Comparison of ENCODE assay signal across 1 cellular context in the genomic region with DNA sequence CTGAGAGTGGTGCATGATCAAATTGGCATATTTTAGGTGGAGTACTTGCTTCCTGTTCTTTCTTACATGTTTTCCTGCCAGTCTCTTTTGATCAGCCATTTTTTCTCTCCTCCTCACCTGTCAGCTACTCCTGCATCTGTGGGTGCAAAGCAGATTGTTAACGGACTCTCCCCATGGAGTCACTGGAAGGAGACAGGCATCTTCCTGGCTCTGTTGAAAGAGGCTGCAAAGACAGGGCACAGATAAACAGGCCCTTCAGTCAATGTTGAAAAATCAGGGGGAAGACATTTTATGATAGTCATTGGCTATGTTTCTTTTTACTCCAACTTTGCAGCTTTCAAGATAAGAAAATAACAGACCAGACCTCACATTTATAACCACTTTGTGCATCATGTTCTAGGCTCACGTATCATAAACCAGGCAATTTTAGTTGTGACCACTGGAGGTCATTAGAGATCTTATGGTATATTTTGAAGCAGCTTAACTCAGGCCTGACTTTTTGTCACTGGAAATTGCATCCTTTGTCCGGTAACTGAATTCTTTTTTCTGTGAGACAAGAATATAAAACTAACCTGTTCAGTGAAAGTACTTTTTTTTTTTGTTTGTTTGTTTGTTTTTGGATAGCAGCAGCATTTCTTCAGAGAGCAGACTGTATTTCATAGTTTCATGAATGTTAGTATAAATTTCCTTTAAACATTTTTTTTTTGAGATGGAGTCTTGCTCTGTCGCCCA.
TF ChIP-seq lines count a peak whose summit lies in the region.

No MANE protein-coding gene starts in this region.

TF ChIP-seq in HepG2, 621 proteins besides CTCF, POLR2A, EP300 and RAD21 (continues in another document):
- no peak for TF ChIP-seq ZNF124 (CRISPR knock-in tag; IDR thresholded peaks at IDR 0.05)
- TF ChIP-seq ZNF335 (CRISPR knock-in tag; IDR thresholded peaks at IDR 0.05): no peak
- TF ChIP-seq ZNF136 (CRISPR knock-in tag; IDR thresholded peaks at IDR 0.05; ENCODE audit: low read depth): no peak
- TF ChIP-seq, protein P1, sequence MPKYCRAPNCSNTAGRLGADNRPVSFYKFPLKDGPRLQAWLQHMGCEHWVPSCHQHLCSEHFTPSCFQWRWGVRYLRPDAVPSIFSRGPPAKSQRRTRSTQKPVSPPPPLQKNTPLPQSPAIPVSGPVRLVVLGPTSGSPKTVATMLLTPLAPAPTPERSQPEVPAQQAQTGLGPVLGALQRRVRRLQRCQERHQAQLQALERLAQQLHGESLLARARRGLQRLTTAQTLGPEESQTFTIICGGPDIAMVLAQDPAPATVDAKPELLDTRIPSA (CRISPR knock-in tag; IDR thresholded peaks at IDR 0.05; ENCODE audit: borderline replicate concordance): no peak
- TF ChIP-seq ERF (CRISPR knock-in tag; IDR thresholded peaks at IDR 0.05): 0 out of 2 replicates have a peak, but pooled peaks have one; percentile 12
- TF ChIP-seq, protein P2, sequence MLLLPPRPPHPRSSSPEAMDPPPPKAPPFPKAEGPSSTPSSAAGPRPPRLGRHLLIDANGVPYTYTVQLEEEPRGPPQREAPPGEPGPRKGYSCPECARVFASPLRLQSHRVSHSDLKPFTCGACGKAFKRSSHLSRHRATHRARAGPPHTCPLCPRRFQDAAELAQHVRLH (CRISPR knock-in tag; IDR thresholded peaks at IDR 0.05; ENCODE audit: borderline replicate concordance, low read depth): no peak
- TF ChIP-seq ZNF343 (CRISPR knock-in tag; IDR thresholded peaks at IDR 0.05): no peak
- TF ChIP-seq JUND (CRISPR knock-in tag; IDR thresholded peaks at IDR 0.05): no peak
- no peak for TF ChIP-seq ZNF484 (CRISPR knock-in tag; IDR thresholded peaks at IDR 0.05; ENCODE audit: borderline replicate concordance, low read depth)
- TF ChIP-seq, protein P3, sequence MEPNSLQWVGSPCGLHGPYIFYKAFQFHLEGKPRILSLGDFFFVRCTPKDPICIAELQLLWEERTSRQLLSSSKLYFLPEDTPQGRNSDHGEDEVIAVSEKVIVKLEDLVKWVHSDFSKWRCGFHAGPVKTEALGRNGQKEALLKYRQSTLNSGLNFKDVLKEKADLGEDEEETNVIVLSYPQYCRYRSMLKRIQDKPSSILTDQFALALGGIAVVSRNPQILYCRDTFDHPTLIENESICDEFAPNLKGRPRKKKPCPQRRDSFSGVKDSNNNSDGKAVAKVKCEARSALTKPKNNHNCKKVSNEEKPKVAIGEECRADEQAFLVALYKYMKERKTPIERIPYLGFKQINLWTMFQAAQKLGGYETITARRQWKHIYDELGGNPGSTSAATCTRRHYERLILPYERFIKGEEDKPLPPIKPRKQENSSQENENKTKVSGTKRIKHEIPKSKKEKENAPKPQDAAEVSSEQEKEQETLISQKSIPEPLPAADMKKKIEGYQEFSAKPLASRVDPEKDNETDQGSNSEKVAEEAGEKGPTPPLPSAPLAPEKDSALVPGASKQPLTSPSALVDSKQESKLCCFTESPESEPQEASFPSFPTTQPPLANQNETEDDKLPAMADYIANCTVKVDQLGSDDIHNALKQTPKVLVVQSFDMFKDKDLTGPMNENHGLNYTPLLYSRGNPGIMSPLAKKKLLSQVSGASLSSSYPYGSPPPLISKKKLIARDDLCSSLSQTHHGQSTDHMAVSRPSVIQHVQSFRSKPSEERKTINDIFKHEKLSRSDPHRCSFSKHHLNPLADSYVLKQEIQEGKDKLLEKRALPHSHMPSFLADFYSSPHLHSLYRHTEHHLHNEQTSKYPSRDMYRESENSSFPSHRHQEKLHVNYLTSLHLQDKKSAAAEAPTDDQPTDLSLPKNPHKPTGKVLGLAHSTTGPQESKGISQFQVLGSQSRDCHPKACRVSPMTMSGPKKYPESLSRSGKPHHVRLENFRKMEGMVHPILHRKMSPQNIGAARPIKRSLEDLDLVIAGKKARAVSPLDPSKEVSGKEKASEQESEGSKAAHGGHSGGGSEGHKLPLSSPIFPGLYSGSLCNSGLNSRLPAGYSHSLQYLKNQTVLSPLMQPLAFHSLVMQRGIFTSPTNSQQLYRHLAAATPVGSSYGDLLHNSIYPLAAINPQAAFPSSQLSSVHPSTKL (CRISPR knock-in tag; IDR thresholded peaks at IDR 0.05): no peak
- TF ChIP-seq TAF15 (IDR thresholded peaks at IDR 0.05; ENCODE audit: low read depth, low read length, poor library complexity, severe bottlenecking): no peak
- TF ChIP-seq ZNF180 (CRISPR knock-in tag; IDR thresholded peaks at IDR 0.05; ENCODE audit: borderline replicate concordance, low read depth): no peak
- TF ChIP-seq TRIM24 (CRISPR knock-in tag; IDR thresholded peaks at IDR 0.05): no peak
- peak; percentile 12; the same call in 1 of the 2 replicates for TF ChIP-seq THAP11 (CRISPR knock-in tag; IDR thresholded peaks at IDR 0.05)
- TF ChIP-seq, protein P4, sequence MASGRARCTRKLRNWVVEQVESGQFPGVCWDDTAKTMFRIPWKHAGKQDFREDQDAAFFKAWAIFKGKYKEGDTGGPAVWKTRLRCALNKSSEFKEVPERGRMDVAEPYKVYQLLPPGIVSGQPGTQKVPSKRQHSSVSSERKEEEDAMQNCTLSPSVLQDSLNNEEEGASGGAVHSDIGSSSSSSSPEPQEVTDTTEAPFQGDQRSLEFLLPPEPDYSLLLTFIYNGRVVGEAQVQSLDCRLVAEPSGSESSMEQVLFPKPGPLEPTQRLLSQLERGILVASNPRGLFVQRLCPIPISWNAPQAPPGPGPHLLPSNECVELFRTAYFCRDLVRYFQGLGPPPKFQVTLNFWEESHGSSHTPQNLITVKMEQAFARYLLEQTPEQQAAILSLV (CRISPR knock-in tag; IDR thresholded peaks at IDR 0.05; ENCODE audit: borderline replicate concordance): no peak
- TF ChIP-seq FOXP1 (IDR thresholded peaks at IDR 0.05): no peak
- no peak for TF ChIP-seq FOXP1 (CRISPR knock-in tag; IDR thresholded peaks at IDR 0.05)
- no peak for TF ChIP-seq ZNF616 (CRISPR knock-in tag; IDR thresholded peaks at IDR 0.05; ENCODE audit: low read depth)
- no peak for TF ChIP-seq EHMT2 (IDR thresholded peaks at IDR 0.05; ENCODE audit: borderline replicate concordance, low read depth, low read length)
- TF ChIP-seq NPAS2 (CRISPR knock-in tag; IDR thresholded peaks at IDR 0.05; ENCODE audit: borderline replicate concordance): no peak
- no peak for TF ChIP-seq YEATS4 (CRISPR knock-in tag; IDR thresholded peaks at IDR 0.05; ENCODE audit: borderline replicate concordance)
- TF ChIP-seq ZKSCAN8 (CRISPR knock-in tag; IDR thresholded peaks at IDR 0.05; ENCODE audit: borderline replicate concordance): no peak
- TF ChIP-seq SMC3 (IDR thresholded peaks at IDR 0.05; ENCODE audit: low read length): peak; percentile 65; the same call in 1 of the 2 replicates
- no peak for TF ChIP-seq ARNT (IDR thresholded peaks at IDR 0.05)
- TF ChIP-seq POLR2G (IDR thresholded peaks at IDR 0.05; ENCODE audit: low read depth, low read length): no peak
- TF ChIP-seq, protein P5, sequence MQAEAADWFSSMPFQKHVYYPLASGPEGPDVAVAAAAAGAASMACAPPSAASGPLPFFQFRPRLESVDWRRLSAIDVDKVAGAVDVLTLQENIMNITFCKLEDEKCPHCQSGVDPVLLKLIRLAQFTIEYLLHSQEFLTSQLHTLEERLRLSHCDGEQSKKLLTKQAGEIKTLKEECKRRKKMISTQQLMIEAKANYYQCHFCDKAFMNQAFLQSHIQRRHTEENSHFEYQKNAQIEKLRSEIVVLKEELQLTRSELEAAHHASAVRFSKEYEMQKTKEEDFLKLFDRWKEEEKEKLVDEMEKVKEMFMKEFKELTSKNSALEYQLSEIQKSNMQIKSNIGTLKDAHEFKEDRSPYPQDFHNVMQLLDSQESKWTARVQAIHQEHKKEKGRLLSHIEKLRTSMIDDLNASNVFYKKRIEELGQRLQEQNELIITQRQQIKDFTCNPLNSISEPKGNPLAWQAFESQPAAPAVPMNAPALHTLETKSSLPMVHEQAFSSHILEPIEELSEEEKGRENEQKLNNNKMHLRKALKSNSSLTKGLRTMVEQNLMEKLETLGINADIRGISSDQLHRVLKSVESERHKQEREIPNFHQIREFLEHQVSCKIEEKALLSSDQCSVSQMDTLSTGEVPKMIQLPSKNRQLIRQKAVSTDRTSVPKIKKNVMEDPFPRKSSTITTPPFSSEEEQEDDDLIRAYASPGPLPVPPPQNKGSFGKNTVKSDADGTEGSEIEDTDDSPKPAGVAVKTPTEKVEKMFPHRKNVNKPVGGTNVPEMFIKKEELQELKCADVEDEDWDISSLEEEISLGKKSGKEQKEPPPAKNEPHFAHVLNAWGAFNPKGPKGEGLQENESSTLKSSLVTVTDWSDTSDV (CRISPR knock-in tag; IDR thresholded peaks at IDR 0.05): no peak
- no peak for TF ChIP-seq ZNF558 (CRISPR knock-in tag; IDR thresholded peaks at IDR 0.05; ENCODE audit: borderline replicate concordance)
- TF ChIP-seq, protein P6, sequence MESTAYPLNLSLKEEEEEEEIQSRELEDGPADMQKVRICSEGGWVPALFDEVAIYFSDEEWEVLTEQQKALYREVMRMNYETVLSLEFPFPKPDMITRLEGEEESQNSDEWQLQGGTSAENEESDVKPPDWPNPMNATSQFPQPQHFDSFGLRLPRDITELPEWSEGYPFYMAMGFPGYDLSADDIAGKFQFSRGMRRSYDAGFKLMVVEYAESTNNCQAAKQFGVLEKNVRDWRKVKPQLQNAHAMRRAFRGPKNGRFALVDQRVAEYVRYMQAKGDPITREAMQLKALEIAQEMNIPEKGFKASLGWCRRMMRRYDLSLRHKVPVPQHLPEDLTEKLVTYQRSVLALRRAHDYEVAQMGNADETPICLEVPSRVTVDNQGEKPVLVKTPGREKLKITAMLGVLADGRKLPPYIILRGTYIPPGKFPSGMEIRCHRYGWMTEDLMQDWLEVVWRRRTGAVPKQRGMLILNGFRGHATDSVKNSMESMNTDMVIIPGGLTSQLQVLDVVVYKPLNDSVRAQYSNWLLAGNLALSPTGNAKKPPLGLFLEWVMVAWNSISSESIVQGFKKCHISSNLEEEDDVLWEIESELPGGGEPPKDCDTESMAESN (CRISPR knock-in tag; conservative IDR thresholded peaks at IDR 0.05): no peak
- TF ChIP-seq, protein P7, sequence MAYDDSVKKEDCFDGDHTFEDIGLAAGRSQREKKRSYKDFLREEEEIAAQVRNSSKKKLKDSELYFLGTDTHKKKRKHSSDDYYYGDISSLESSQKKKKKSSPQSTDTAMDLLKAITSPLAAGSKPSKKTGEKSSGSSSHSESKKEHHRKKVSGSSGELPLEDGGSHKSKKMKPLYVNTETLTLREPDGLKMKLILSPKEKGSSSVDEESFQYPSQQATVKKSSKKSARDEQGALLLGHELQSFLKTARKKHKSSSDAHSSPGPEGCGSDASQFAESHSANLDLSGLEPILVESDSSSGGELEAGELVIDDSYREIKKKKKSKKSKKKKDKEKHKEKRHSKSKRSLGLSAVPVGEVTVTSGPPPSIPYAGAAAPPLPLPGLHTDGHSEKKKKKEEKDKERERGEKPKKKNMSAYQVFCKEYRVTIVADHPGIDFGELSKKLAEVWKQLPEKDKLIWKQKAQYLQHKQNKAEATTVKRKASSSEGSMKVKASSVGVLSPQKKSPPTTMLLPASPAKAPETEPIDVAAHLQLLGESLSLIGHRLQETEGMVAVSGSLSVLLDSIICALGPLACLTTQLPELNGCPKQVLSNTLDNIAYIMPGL (CRISPR knock-in tag; IDR thresholded peaks at IDR 0.05; ENCODE audit: borderline replicate concordance in 1 of 2, low read depth in 1 of 2): peak; percentile 24 to 42; a peak in 1 of 4 replicates
- no peak for TF ChIP-seq TSC22D2 (CRISPR knock-in tag; IDR thresholded peaks at IDR 0.05; ENCODE audit: borderline replicate concordance)
- peak; percentile 89 for TF ChIP-seq STAG1 (CRISPR knock-in tag; IDR thresholded peaks at IDR 0.05)
- TF ChIP-seq ZNF777 (CRISPR knock-in tag; IDR thresholded peaks at IDR 0.05): no peak
- TF ChIP-seq ZNF468 (CRISPR knock-in tag; IDR thresholded peaks at IDR 0.05): no peak
- TF ChIP-seq, protein P8, sequence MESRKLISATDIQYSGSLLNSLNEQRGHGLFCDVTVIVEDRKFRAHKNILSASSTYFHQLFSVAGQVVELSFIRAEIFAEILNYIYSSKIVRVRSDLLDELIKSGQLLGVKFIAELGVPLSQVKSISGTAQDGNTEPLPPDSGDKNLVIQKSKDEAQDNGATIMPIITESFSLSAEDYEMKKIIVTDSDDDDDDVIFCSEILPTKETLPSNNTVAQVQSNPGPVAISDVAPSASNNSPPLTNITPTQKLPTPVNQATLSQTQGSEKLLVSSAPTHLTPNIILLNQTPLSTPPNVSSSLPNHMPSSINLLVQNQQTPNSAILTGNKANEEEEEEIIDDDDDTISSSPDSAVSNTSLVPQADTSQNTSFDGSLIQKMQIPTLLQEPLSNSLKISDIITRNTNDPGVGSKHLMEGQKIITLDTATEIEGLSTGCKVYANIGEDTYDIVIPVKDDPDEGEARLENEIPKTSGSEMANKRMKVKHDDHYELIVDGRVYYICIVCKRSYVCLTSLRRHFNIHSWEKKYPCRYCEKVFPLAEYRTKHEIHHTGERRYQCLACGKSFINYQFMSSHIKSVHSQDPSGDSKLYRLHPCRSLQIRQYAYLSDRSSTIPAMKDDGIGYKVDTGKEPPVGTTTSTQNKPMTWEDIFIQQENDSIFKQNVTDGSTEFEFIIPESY (CRISPR knock-in tag; IDR thresholded peaks at IDR 0.05): no peak
- no peak for TF ChIP-seq REXO4 (CRISPR knock-in tag; IDR thresholded peaks at IDR 0.05; ENCODE audit: borderline replicate concordance)
- no peak for TF ChIP-seq ZBTB21 (CRISPR knock-in tag; IDR thresholded peaks at IDR 0.05)
- no peak for TF ChIP-seq SP140L (CRISPR knock-in tag; IDR thresholded peaks at IDR 0.05; ENCODE audit: borderline replicate concordance)
- no peak for TF ChIP-seq ZNF251 (CRISPR knock-in tag; IDR thresholded peaks at IDR 0.05)
- TF ChIP-seq FOXJ3 (CRISPR knock-in tag; IDR thresholded peaks at IDR 0.05; ENCODE audit: borderline replicate concordance): no peak
- TF ChIP-seq, protein P9, sequence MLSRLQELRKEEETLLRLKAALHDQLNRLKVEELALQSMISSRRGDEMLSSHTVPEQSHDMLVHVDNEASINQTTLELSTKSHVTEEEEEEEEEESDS (CRISPR knock-in tag; IDR thresholded peaks at IDR 0.05; ENCODE audit: borderline replicate concordance): no peak
- TF ChIP-seq, protein P10, sequence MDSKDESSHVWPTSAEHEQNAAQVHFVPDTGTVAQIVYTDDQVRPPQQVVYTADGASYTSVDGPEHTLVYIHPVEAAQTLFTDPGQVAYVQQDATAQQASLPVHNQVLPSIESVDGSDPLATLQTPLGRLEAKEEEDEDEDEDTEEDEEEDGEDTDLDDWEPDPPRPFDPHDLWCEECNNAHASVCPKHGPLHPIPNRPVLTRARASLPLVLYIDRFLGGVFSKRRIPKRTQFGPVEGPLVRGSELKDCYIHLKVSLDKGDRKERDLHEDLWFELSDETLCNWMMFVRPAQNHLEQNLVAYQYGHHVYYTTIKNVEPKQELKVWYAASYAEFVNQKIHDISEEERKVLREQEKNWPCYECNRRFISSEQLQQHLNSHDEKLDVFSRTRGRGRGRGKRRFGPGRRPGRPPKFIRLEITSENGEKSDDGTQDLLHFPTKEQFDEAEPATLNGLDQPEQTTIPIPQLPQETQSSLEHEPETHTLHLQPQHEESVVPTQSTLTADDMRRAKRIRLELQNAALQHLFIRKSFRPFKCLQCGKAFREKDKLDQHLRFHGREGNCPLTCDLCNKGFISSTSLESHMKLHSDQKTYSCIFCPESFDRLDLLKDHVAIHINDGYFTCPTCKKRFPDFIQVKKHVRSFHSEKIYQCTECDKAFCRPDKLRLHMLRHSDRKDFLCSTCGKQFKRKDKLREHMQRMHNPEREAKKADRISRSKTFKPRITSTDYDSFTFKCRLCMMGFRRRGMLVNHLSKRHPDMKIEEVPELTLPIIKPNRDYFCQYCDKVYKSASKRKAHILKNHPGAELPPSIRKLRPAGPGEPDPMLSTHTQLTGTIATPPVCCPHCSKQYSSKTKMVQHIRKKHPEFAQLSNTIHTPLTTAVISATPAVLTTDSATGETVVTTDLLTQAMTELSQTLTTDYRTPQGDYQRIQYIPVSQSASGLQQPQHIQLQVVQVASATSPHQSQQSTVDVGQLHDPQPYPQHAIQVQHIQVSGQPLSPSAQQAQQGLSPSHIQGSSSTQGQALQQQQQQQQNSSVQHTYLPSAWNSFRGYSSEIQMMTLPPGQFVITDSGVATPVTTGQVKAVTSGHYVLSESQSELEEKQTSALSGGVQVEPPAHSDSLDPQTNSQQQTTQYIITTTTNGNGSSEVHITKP (CRISPR knock-in tag; IDR thresholded peaks at IDR 0.05; ENCODE audit: low read depth): no peak
- no peak for TF ChIP-seq ZC3H4 (CRISPR knock-in tag; IDR thresholded peaks at IDR 0.05; ENCODE audit: borderline replicate concordance)
